Comparison of ENCODE assay signal across 2 cellular contexts in genomic region chr1:3787347-3787710, GRCh38.
TF ChIP-seq lines count a peak whose summit lies in the region.

No MANE protein-coding gene starts in this region.

TF ChIP-seq in WTC11, 78 proteins besides CTCF, POLR2A, EP300 and RAD21 (continues in another document):
- no peak for TF ChIP-seq STAT6 (CRISPR knock-in tag; conservative IDR thresholded peaks at IDR 0.05; ENCODE audit: low read depth)
- no peak for TF ChIP-seq TP53 (CRISPR knock-in tag; IDR thresholded peaks at IDR 0.05)
- TF ChIP-seq ARID4B (CRISPR knock-in tag; IDR thresholded peaks at IDR 0.05; ENCODE audit: borderline replicate concordance) = no peak
- no peak for TF ChIP-seq ZNF423 (CRISPR knock-in tag; IDR thresholded peaks at IDR 0.05)
- no peak for TF ChIP-seq KAT7 (CRISPR knock-in tag; IDR thresholded peaks at IDR 0.05; ENCODE audit: borderline replicate concordance)
- no peak for TF ChIP-seq ZBTB21 (CRISPR knock-in tag; IDR thresholded peaks at IDR 0.05; ENCODE audit: borderline replicate concordance)
- no peak for TF ChIP-seq MLX (CRISPR knock-in tag; IDR thresholded peaks at IDR 0.05)
- TF ChIP-seq ZSCAN18 (CRISPR knock-in tag; IDR thresholded peaks at IDR 0.05) = no peak
- TF ChIP-seq ZNF532 (CRISPR knock-in tag; IDR thresholded peaks at IDR 0.05; ENCODE audit: borderline replicate concordance) = no peak

TF ChIP-seq in K562, 482 proteins besides CTCF, POLR2A, EP300 and RAD21:
- TF ChIP-seq, protein P1, sequence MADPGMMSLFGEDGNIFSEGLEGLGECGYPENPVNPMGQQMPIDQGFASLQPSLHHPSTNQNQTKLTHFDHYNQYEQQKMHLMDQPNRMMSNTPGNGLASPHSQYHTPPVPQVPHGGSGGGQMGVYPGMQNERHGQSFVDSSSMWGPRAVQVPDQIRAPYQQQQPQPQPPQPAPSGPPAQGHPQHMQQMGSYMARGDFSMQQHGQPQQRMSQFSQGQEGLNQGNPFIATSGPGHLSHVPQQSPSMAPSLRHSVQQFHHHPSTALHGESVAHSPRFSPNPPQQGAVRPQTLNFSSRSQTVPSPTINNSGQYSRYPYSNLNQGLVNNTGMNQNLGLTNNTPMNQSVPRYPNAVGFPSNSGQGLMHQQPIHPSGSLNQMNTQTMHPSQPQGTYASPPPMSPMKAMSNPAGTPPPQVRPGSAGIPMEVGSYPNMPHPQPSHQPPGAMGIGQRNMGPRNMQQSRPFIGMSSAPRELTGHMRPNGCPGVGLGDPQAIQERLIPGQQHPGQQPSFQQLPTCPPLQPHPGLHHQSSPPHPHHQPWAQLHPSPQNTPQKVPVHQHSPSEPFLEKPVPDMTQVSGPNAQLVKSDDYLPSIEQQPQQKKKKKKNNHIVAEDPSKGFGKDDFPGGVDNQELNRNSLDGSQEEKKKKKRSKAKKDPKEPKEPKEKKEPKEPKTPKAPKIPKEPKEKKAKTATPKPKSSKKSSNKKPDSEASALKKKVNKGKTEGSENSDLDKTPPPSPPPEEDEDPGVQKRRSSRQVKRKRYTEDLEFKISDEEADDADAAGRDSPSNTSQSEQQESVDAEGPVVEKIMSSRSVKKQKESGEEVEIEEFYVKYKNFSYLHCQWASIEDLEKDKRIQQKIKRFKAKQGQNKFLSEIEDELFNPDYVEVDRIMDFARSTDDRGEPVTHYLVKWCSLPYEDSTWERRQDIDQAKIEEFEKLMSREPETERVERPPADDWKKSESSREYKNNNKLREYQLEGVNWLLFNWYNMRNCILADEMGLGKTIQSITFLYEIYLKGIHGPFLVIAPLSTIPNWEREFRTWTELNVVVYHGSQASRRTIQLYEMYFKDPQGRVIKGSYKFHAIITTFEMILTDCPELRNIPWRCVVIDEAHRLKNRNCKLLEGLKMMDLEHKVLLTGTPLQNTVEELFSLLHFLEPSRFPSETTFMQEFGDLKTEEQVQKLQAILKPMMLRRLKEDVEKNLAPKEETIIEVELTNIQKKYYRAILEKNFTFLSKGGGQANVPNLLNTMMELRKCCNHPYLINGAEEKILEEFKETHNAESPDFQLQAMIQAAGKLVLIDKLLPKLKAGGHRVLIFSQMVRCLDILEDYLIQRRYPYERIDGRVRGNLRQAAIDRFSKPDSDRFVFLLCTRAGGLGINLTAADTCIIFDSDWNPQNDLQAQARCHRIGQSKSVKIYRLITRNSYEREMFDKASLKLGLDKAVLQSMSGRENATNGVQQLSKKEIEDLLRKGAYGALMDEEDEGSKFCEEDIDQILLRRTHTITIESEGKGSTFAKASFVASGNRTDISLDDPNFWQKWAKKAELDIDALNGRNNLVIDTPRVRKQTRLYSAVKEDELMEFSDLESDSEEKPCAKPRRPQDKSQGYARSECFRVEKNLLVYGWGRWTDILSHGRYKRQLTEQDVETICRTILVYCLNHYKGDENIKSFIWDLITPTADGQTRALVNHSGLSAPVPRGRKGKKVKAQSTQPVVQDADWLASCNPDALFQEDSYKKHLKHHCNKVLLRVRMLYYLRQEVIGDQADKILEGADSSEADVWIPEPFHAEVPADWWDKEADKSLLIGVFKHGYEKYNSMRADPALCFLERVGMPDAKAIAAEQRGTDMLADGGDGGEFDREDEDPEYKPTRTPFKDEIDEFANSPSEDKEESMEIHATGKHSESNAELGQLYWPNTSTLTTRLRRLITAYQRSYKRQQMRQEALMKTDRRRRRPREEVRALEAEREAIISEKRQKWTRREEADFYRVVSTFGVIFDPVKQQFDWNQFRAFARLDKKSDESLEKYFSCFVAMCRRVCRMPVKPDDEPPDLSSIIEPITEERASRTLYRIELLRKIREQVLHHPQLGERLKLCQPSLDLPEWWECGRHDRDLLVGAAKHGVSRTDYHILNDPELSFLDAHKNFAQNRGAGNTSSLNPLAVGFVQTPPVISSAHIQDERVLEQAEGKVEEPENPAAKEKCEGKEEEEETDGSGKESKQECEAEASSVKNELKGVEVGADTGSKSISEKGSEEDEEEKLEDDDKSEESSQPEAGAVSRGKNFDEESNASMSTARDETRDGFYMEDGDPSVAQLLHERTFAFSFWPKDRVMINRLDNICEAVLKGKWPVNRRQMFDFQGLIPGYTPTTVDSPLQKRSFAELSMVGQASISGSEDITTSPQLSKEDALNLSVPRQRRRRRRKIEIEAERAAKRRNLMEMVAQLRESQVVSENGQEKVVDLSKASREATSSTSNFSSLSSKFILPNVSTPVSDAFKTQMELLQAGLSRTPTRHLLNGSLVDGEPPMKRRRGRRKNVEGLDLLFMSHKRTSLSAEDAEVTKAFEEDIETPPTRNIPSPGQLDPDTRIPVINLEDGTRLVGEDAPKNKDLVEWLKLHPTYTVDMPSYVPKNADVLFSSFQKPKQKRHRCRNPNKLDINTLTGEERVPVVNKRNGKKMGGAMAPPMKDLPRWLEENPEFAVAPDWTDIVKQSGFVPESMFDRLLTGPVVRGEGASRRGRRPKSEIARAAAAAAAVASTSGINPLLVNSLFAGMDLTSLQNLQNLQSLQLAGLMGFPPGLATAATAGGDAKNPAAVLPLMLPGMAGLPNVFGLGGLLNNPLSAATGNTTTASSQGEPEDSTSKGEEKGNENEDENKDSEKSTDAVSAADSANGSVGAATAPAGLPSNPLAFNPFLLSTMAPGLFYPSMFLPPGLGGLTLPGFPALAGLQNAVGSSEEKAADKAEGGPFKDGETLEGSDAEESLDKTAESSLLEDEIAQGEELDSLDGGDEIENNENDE (IDR thresholded peaks at IDR 0.05; ENCODE audit: low read depth, low read length) = no peak
- TF ChIP-seq ZNF507 (tag; conservative IDR thresholded peaks at IDR 0.05) (no peak), MTF1 (CRISPR knock-in tag; IDR thresholded peaks at IDR 0.05; ENCODE audit: borderline replicate concordance) (no peak), TFAM (CRISPR knock-in tag; conservative IDR thresholded peaks at IDR 0.05) (no peak), SMAD1 (IDR thresholded peaks at IDR 0.05; ENCODE audit: low read depth, low read length, partially characterized antibody) (no peak), LARP7 (IDR thresholded peaks at IDR 0.05) (no peak), SMARCC2 (IDR thresholded peaks at IDR 0.05; ENCODE audit: low read depth) (no peak), ZBTB7A (IDR thresholded peaks at IDR 0.05; ENCODE audit: borderline replicate concordance, control insufficient read depth, low read depth, low read length) (no peak), MTA3 (IDR thresholded peaks at IDR 0.05; ENCODE audit: borderline replicate concordance) (no peak), TAF9B (IDR thresholded peaks at IDR 0.05; ENCODE audit: partially characterized antibody) (no peak)
- TF ChIP-seq, protein P2, sequence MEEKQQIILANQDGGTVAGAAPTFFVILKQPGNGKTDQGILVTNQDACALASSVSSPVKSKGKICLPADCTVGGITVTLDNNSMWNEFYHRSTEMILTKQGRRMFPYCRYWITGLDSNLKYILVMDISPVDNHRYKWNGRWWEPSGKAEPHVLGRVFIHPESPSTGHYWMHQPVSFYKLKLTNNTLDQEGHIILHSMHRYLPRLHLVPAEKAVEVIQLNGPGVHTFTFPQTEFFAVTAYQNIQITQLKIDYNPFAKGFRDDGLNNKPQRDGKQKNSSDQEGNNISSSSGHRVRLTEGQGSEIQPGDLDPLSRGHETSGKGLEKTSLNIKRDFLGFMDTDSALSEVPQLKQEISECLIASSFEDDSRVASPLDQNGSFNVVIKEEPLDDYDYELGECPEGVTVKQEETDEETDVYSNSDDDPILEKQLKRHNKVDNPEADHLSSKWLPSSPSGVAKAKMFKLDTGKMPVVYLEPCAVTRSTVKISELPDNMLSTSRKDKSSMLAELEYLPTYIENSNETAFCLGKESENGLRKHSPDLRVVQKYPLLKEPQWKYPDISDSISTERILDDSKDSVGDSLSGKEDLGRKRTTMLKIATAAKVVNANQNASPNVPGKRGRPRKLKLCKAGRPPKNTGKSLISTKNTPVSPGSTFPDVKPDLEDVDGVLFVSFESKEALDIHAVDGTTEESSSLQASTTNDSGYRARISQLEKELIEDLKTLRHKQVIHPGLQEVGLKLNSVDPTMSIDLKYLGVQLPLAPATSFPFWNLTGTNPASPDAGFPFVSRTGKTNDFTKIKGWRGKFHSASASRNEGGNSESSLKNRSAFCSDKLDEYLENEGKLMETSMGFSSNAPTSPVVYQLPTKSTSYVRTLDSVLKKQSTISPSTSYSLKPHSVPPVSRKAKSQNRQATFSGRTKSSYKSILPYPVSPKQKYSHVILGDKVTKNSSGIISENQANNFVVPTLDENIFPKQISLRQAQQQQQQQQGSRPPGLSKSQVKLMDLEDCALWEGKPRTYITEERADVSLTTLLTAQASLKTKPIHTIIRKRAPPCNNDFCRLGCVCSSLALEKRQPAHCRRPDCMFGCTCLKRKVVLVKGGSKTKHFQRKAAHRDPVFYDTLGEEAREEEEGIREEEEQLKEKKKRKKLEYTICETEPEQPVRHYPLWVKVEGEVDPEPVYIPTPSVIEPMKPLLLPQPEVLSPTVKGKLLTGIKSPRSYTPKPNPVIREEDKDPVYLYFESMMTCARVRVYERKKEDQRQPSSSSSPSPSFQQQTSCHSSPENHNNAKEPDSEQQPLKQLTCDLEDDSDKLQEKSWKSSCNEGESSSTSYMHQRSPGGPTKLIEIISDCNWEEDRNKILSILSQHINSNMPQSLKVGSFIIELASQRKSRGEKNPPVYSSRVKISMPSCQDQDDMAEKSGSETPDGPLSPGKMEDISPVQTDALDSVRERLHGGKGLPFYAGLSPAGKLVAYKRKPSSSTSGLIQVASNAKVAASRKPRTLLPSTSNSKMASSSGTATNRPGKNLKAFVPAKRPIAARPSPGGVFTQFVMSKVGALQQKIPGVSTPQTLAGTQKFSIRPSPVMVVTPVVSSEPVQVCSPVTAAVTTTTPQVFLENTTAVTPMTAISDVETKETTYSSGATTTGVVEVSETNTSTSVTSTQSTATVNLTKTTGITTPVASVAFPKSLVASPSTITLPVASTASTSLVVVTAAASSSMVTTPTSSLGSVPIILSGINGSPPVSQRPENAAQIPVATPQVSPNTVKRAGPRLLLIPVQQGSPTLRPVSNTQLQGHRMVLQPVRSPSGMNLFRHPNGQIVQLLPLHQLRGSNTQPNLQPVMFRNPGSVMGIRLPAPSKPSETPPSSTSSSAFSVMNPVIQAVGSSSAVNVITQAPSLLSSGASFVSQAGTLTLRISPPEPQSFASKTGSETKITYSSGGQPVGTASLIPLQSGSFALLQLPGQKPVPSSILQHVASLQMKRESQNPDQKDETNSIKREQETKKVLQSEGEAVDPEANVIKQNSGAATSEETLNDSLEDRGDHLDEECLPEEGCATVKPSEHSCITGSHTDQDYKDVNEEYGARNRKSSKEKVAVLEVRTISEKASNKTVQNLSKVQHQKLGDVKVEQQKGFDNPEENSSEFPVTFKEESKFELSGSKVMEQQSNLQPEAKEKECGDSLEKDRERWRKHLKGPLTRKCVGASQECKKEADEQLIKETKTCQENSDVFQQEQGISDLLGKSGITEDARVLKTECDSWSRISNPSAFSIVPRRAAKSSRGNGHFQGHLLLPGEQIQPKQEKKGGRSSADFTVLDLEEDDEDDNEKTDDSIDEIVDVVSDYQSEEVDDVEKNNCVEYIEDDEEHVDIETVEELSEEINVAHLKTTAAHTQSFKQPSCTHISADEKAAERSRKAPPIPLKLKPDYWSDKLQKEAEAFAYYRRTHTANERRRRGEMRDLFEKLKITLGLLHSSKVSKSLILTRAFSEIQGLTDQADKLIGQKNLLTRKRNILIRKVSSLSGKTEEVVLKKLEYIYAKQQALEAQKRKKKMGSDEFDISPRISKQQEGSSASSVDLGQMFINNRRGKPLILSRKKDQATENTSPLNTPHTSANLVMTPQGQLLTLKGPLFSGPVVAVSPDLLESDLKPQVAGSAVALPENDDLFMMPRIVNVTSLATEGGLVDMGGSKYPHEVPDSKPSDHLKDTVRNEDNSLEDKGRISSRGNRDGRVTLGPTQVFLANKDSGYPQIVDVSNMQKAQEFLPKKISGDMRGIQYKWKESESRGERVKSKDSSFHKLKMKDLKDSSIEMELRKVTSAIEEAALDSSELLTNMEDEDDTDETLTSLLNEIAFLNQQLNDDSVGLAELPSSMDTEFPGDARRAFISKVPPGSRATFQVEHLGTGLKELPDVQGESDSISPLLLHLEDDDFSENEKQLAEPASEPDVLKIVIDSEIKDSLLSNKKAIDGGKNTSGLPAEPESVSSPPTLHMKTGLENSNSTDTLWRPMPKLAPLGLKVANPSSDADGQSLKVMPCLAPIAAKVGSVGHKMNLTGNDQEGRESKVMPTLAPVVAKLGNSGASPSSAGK (IDR thresholded peaks at IDR 0.05) = no peak
- TF ChIP-seq, protein P3, sequence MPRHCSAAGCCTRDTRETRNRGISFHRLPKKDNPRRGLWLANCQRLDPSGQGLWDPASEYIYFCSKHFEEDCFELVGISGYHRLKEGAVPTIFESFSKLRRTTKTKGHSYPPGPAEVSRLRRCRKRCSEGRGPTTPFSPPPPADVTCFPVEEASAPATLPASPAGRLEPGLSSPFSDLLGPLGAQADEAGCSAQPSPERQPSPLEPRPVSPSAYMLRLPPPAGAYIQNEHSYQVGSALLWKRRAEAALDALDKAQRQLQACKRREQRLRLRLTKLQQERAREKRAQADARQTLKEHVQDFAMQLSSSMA (CRISPR knock-in tag; IDR thresholded peaks at IDR 0.05) = no peak
